Comparison of ENCODE assay signal across 23 cellular contexts in genomic region chr3:195175476-195176337, GRCh38.
"Had no signal": no experiment of that assay in that cellular context is flagged by ENCODE, and none has a peak within 500 bp of the region (broad histone marks: within the 10 kb centered on the region; RNA-seq: fewer than 3 reads in every experiment).

No MANE protein-coding gene starts in this region.

- H3K9me3 ChIP-seq: esophagus muscularis mucosa, prostate gland, right atrium auricular region, sigmoid colon, testis, tibial artery had no signal

- H3K27ac Mint-ChIP-seq: memory B cell, natural killer cell, type B pancreatic cell had no signal

- H3K27me3 Mint-ChIP-seq: stimulated activated memory B cell treated with anti-CD40 and anti-IgM and Interleukin-4, amounts not matched to agents 10 μg/mL and 1 μg/mL and 100 μg/mL, for 72 hours; type B pancreatic cell had no signal

- H3K4me1 Mint-ChIP-seq: immature natural killer cell had no signal

- H3K4me1 ChIP-seq: prostate gland, testis had no signal

- H3K36me3 Mint-ChIP-seq: natural killer cell had no signal

- H3K9me3 Mint-ChIP-seq: immature natural killer cell; memory B cell; natural killer cell; stimulated activated memory B cell treated with anti-CD40 and anti-IgM and Interleukin-4, amounts not matched to agents 10 μg/mL and 1 μg/mL and 100 μg/mL, for 72 hours had no signal

- DNase-seq: cerebellar nuclear complex; cortex of kidney; dorsolateral prefrontal cortex; effector CD4-positive, alpha-beta T cell; foreskin melanocyte; hypothalamus; immature natural killer cell; islet precursor cell; natural killer cell; nucleus accumbens; sigmoid colon; stimulated activated CD4-positive, alpha-beta T cell treated with anti-CD3 and anti-CD28 coated beads, Interleukin-4, amount 100 ng/mL, for 4 hours; stimulated activated naive CD8-positive, alpha-beta T cell treated with anti-CD3 and anti-CD28 coated beads, Interleukin-15, Interleukin-2, amounts not matched to agents 100 U/mL and 50 U/mL, for 24 hours; substantia nigra; testis had no signal

- H3K4me3 Mint-ChIP-seq: immature natural killer cell; memory B cell; natural killer cell; stimulated activated memory B cell treated with anti-CD40 and anti-IgM and Interleukin-4, amounts not matched to agents 10 μg/mL and 1 μg/mL and 100 μg/mL, for 72 hours; type B pancreatic cell had no signal

- ATAC-seq: natural killer cell; stimulated activated memory B cell treated with anti-CD40 and anti-IgM and Interleukin-4, amounts not matched to agents 10 μg/mL and 1 μg/mL and 100 μg/mL, for 72 hours; stimulated activated naive CD8-positive, alpha-beta T cell treated with anti-CD3 and anti-CD28 coated beads, Interleukin-15, Interleukin-2, amounts not matched to agents 100 U/mL and 50 U/mL, for 24 hours had no signal

- H3K27ac ChIP-seq: dorsolateral prefrontal cortex, esophagus muscularis mucosa, prostate gland, right atrium auricular region, sigmoid colon, testis, tibial artery had no signal

- H3K27me3 ChIP-seq: dorsolateral prefrontal cortex, esophagus muscularis mucosa, right atrium auricular region, sigmoid colon, testis, tibial artery had no signal

- H3K36me3 ChIP-seq: prostate gland, sigmoid colon, tibial artery had no signal

- H3K4me3 ChIP-seq: dorsolateral prefrontal cortex, esophagus muscularis mucosa, lung, prostate gland, right atrium auricular region, sigmoid colon, testis, tibial artery had no signal
